16 cellular contexts compared by ENCODE assay signal in the genomic region with DNA sequence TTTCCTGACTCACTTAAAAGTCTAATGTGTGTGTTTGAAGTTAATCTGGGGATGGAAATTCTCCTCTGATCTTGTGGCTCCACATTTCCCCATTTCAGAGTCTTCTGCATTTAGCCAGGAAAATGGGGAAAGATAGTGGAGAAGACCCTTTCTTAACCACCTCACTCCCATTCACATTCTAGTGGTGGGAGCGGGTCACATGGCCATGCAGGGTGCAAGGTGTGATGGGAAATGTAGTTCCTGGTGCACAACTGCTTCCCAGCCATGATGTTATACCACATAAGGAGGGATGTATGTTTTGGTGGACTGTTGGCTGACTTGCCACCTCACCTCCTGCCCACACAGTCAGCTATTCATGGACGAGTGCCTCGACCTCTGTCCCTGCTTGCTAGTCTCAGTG.
DNase-seq lines count a peak whose midpoint lies in the region; ATAC-seq and TF ChIP-seq lines count a peak whose summit lies in the region.
"Had no signal": no experiment of that assay in that cellular context is flagged by ENCODE, and none has a peak within 500 bp of the region (broad histone marks: within the 10 kb centered on the region; RNA-seq: fewer than 3 reads in every experiment).

No MANE protein-coding gene starts in this region.

- ATAC-seq in GM23338: peak; percentile 88
- ATAC-seq: activated T-helper 17 cell treated with anti-CD3 and anti-CD28 coated beads, Interleukin-2, amount 50 U/mL, for 72 hours had no signal

- H3K9ac ChIP-seq in endodermal cell (ENCODE audit: extremely low read depth, low read length, poor library complexity, severe bottlenecking): no peak overlapping the region
- H3K9ac ChIP-seq: BLaER1 treated with 17β-estradiol and CSF1 and Interleukin-3, amounts not matched to agents 10 nM and 100 nM had no signal

- H3F3A ChIP-seq in GM23338 (replicated peaks; ENCODE audit: low read depth): no peaks in the 10 kb centered on the region

- no peaks in the 10 kb centered on the region for H3K9me2 ChIP-seq in GM23338 (ENCODE audit: insufficient read depth)

- no peaks in the 10 kb centered on the region for H4K20me1 ChIP-seq in GM23338 (replicated peaks; ENCODE audit: insufficient read depth)
- H4K20me1 ChIP-seq: BLaER1 treated with 17β-estradiol and CSF1 and Interleukin-3, amounts not matched to agents 10 nM and 100 nM had no signal

- H3K27me3 Mint-ChIP-seq in GM23338 (ENCODE audit: insufficient read depth, low read depth, poor library complexity) (peaks cover 7% of the 10 kb centered on the region), endodermal cell (ENCODE audit: insufficient read depth) (peaks cover 8% of the 10 kb centered on the region)

- H3K36me3 ChIP-seq in BE2C (no peaks in the 10 kb centered on the region), GM23338 (ENCODE audit: insufficient read depth) (no peaks in the 10 kb centered on the region), endodermal cell (ENCODE audit: control insufficient read depth, insufficient read depth, low read length) (no peaks in the 10 kb centered on the region), spleen (no peaks in the 10 kb centered on the region)
- no peaks in the 10 kb centered on the region for H3K36me3 ChIP-seq in effector memory CD4-positive, alpha-beta T cell (ENCODE audit: control insufficient read depth, insufficient read depth, low read length)
- H3K36me3 ChIP-seq: BLaER1 treated with 17β-estradiol and CSF1 and Interleukin-3, amounts not matched to agents 10 nM and 100 nM; SJSA1; upper lobe of left lung had no signal

- intact Hi-C loops in spleen (cut with DNase I; ENCODE audit: low total_unique reads): no loop called here

- no peak overlapping the region for H3K4me3 Mint-ChIP-seq in GM23338
- H3K4me3 Mint-ChIP-seq in endodermal cell: no peak overlapping the region
- H3K4me3 Mint-ChIP-seq: activated T-helper 17 cell treated with anti-CD3 and anti-CD28 coated beads, Interleukin-2, amount 50 U/mL, for 72 hours had no signal

- H3K4me2 ChIP-seq in GM23338: no peak overlapping the region
- H3K4me2 ChIP-seq: BLaER1 treated with 17β-estradiol and CSF1 and Interleukin-3, amounts not matched to agents 10 nM and 100 nM; hepatocyte had no signal

- no peaks in the 10 kb centered on the region for H3K79me2 ChIP-seq in GM23338 (replicated peaks; ENCODE audit: insufficient read depth)
- H3K79me2 ChIP-seq: hepatocyte had no signal

- H3K4me1 Mint-ChIP-seq in GM23338 (peaks cover 15% of the 10 kb centered on the region), endodermal cell (peaks cover 5% of the 10 kb centered on the region)
- H3K4me1 Mint-ChIP-seq: activated T-helper 17 cell treated with anti-CD3 and anti-CD28 coated beads, Interleukin-2, amount 50 U/mL, for 72 hours had no signal

- H3K27ac ChIP-seq in GM23338 (ENCODE audit: low read depth): no peak overlapping the region
- no peak overlapping the region for H3K27ac ChIP-seq in endodermal cell (ENCODE audit: low read depth, low read length)
- no peak overlapping the region for H3K27ac ChIP-seq in spleen
- H3K27ac ChIP-seq in effector memory CD4-positive, alpha-beta T cell (ENCODE audit: insufficient read depth, low read length, poor library complexity, severe bottlenecking): no peak overlapping the region
- H3K27ac ChIP-seq: BLaER1 treated with 17β-estradiol and CSF1 and Interleukin-3, amounts not matched to agents 10 nM and 100 nM; hepatocyte; SJSA1; upper lobe of left lung had no signal

- peak; percentile 33 for DNase-seq in BE2C
- DNase-seq in GM23338 (ENCODE audit: low spot score): peak; percentile 67
- DNase-seq in OCI-M1 (lab: John Stamatoyannopoulos, UW): peak; percentile 8
- peak; percentile 73 for DNase-seq in endodermal cell
- DNase-seq in spleen: no peak
- no peak for DNase-seq in effector memory CD4-positive, alpha-beta T cell
- no peak for DNase-seq in NCI-H146 (lab: John Stamatoyannopoulos, UW)
- DNase-seq: activated CD8-positive, alpha-beta memory T cell treated with anti-CD3 and anti-CD28 coated beads for 24 hours; cortex of kidney; left cardiac atrium; NCI-H187; upper lobe of left lung had no signal

- H2AFZ ChIP-seq in GM23338: peak overlapping the region; percentile 82
- H2AFZ ChIP-seq: hepatocyte had no signal

- H3K9me3 ChIP-seq in BE2C: no peaks in the 10 kb centered on the region
- H3K9me3 ChIP-seq in endodermal cell (ENCODE audit: control insufficient read depth, low read length): peaks cover 7% of the 10 kb centered on the region
- H3K9me3 ChIP-seq in spleen: peaks cover 0 to 21% (median 16%) of the 10 kb centered on the region in 8 donors
- H3K9me3 ChIP-seq in effector memory CD4-positive, alpha-beta T cell (ENCODE audit: control insufficient read depth, low read length): no peaks in the 10 kb centered on the region
- H3K9me3 ChIP-seq: SJSA1 had no signal

- 0 out of 2 replicates have a peak, but pooled peaks cover 2% of the 10 kb centered on the region for H3K27me3 ChIP-seq in BE2C
- H3K27me3 ChIP-seq in GM23338 (ENCODE audit: insufficient read depth): no peaks in the 10 kb centered on the region
- H3K27me3 ChIP-seq in endodermal cell (ENCODE audit: control insufficient read depth, insufficient read depth, low read length, poor library complexity, severe bottlenecking): no peaks in the 10 kb centered on the region
- no peaks in the 10 kb centered on the region for H3K27me3 ChIP-seq in spleen (replicated peaks in 1 of 7)
- H3K27me3 ChIP-seq in effector memory CD4-positive, alpha-beta T cell (replicated peaks; ENCODE audit: control insufficient read depth, insufficient read depth, low read length, poor library complexity, severe bottlenecking): no peaks in the 10 kb centered on the region
- H3K27me3 ChIP-seq: BLaER1 treated with 17β-estradiol and CSF1 and Interleukin-3, amounts not matched to agents 10 nM and 100 nM; hepatocyte; SJSA1; upper lobe of left lung had no signal

- no peak overlapping the region for H3K27ac Mint-ChIP-seq in GM23338
- H3K27ac Mint-ChIP-seq in endodermal cell: no peak overlapping the region
- H3K27ac Mint-ChIP-seq: activated T-helper 17 cell treated with anti-CD3 and anti-CD28 coated beads, Interleukin-2, amount 50 U/mL, for 72 hours had no signal

- H3K4me1 ChIP-seq in BE2C (no peaks in the 10 kb centered on the region), GM23338 (ENCODE audit: insufficient read depth) (peaks cover 17% of the 10 kb centered on the region), endodermal cell (ENCODE audit: control insufficient read depth, insufficient read depth, low read length) (no peaks in the 10 kb centered on the region), spleen (no peaks in the 10 kb centered on the region)
- no peaks in the 10 kb centered on the region for H3K4me1 ChIP-seq in effector memory CD4-positive, alpha-beta T cell (ENCODE audit: control insufficient read depth, insufficient read depth, low read length, poor library complexity, severe bottlenecking)
- H3K4me1 ChIP-seq: BLaER1 treated with 17β-estradiol and CSF1 and Interleukin-3, amounts not matched to agents 10 nM and 100 nM had no signal

- no peak for TF ChIP-seq POLR2A in spleen (IDR thresholded peaks at IDR 0.05)

- H3K9me3 Mint-ChIP-seq in GM23338: peaks cover 18% of the 10 kb centered on the region
- peaks cover 11% of the 10 kb centered on the region for H3K9me3 Mint-ChIP-seq in endodermal cell

- no peak overlapping the region for H3K4me3 ChIP-seq in BE2C (ENCODE audit: low read depth, low read length)
- H3K4me3 ChIP-seq in GM23338: no peak overlapping the region
- no peak overlapping the region for H3K4me3 ChIP-seq in endodermal cell (ENCODE audit: low read length)
- no peak overlapping the region for H3K4me3 ChIP-seq in spleen
- no peak overlapping the region for H3K4me3 ChIP-seq in effector memory CD4-positive, alpha-beta T cell (ENCODE audit: insufficient read depth, low read depth, low read length, poor library complexity, severe bottlenecking)
- H3K4me3 ChIP-seq: BLaER1 treated with 17β-estradiol and CSF1 and Interleukin-3, amounts not matched to agents 10 nM and 100 nM; hepatocyte; SJSA1; upper lobe of left lung had no signal

- H3K36me3 Mint-ChIP-seq in GM23338 (ENCODE audit: low read depth): peaks cover 6% of the 10 kb centered on the region
- no peaks in the 10 kb centered on the region for H3K36me3 Mint-ChIP-seq in endodermal cell (ENCODE audit: low read depth)

- 90% methylated on average over 2 of the region's 3 CpGs for WGBS in endodermal cell (ENCODE audit: insufficient coverage in 1 of 2, insufficient read length in 1 of 2), 2 experiments
- WGBS in spleen, 5 donors: 80 to 95% (median 91%) methylated on average over 3 of the region's 3 CpGs

- no peak for TF ChIP-seq CTCF in BE2C (IDR thresholded peaks at IDR 0.05; ENCODE audit: low read depth, low read length)
- TF ChIP-seq CTCF in GM23338 (conservative IDR thresholded peaks at IDR 0.05; ENCODE audit: low read depth in 2 of 2): no peak
- no peak for TF ChIP-seq CTCF in endodermal cell (conservative IDR thresholded peaks at IDR 0.05)
- TF ChIP-seq CTCF in spleen (IDR thresholded peaks at IDR 0.05 in 8 of 11, conservative IDR thresholded peaks at IDR 0.05 in 3 of 11): no peak

TF ChIP-seq in GM23338, 12 proteins besides CTCF, POLR2A, EP300 and RAD21:
- TF ChIP-seq, protein P1, sequence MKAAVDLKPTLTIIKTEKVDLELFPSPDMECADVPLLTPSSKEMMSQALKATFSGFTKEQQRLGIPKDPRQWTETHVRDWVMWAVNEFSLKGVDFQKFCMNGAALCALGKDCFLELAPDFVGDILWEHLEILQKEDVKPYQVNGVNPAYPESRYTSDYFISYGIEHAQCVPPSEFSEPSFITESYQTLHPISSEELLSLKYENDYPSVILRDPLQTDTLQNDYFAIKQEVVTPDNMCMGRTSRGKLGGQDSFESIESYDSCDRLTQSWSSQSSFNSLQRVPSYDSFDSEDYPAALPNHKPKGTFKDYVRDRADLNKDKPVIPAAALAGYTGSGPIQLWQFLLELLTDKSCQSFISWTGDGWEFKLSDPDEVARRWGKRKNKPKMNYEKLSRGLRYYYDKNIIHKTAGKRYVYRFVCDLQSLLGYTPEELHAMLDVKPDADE (IDR thresholded peaks at IDR 0.05): peak; percentile 39; the same call in 1 of the 2 replicates
- TF ChIP-seq ZNF331 (CRISPR knock-in tag; IDR thresholded peaks at IDR 0.05; ENCODE audit: low read depth): no peak

Comparison
In these comparisons a context has a peak if more than half of its experiments do, and no peak if none do; other contexts are left out.
1. DNase-seq: peak in BE2C (single experiment), GM23338 (single experiment), OCI-M1 (single experiment) and endodermal cell (single experiment); none in spleen (single experiment), effector memory CD4-positive, alpha-beta T cell (0 of 3) and NCI-H146 (single experiment).